In genomic region chr12:125797421-125798175, GRCh38 we compare ENCODE assay signal across 21 cellular contexts.
DNase-seq lines count a peak whose midpoint lies in the region; ATAC-seq, FAIRE-seq and TF ChIP-seq lines count a peak whose summit lies in the region.
"Had no signal": no experiment of that assay in that cellular context is flagged by ENCODE, and none has a peak within 500 bp of the region (broad histone marks: within the 10 kb centered on the region; RNA-seq: fewer than 3 reads in every experiment).

No MANE protein-coding gene starts in this region.

- FAIRE-seq in astrocyte (lab: Jason Lieb, UNC), result no peak

- peak overlapping the region; percentile 26 for H3K4me2 ChIP-seq in astrocyte (ENCODE audit: low read length)
- H3K4me2 ChIP-seq: GM23338 had no signal

- no peak overlapping the region for H3K27ac Mint-ChIP-seq in astrocyte (ENCODE audit: unreplicated experiment)
- H3K27ac Mint-ChIP-seq: CD14-positive monocyte, GM23338 had no signal

- H3K27ac ChIP-seq in astrocyte (ENCODE audit: low read depth, low read length), result peak overlapping the region; percentile 75

- H3K27me3 Mint-ChIP-seq in astrocyte (ENCODE audit: low read depth, unreplicated experiment), result no peaks in the 10 kb centered on the region
- H3K27me3 Mint-ChIP-seq: IgD-negative memory B cell had no signal

- peak overlapping the region; percentile 38 for H3K9ac ChIP-seq in astrocyte (ENCODE audit: low read length)

- no peaks in the 10 kb centered on the region for H3K36me3 ChIP-seq in astrocyte (ENCODE audit: insufficient read depth, low read length)

- H3K4me1 ChIP-seq in astrocyte (ENCODE audit: insufficient read depth, low read length), result peaks cover 19% of the 10 kb centered on the region

- H3K4me1 Mint-ChIP-seq in astrocyte (ENCODE audit: low read depth, unreplicated experiment), result no peaks in the 10 kb centered on the region
- H3K4me1 Mint-ChIP-seq: CD14-positive monocyte, GM23338 had no signal

- no peaks in the 10 kb centered on the region for H3K36me3 Mint-ChIP-seq in astrocyte (ENCODE audit: low read depth, unreplicated experiment)
- H3K36me3 Mint-ChIP-seq: CD14-positive monocyte, IgD-negative memory B cell had no signal

- TF ChIP-seq CTCF in astrocyte (IDR thresholded peaks at IDR 0.05; ENCODE audit: insufficient read depth, low read depth, low read length), result no peak

- no peaks in the 10 kb centered on the region for H3K27me3 ChIP-seq in astrocyte (ENCODE audit: insufficient read depth, low read length)

- H3K79me2 ChIP-seq in astrocyte (ENCODE audit: insufficient read depth, low read length), result no peaks in the 10 kb centered on the region

- H3K9me3 Mint-ChIP-seq in astrocyte (ENCODE audit: unreplicated experiment), result peaks cover 4% of the 10 kb centered on the region

- no peaks in the 10 kb centered on the region for H4K20me1 ChIP-seq in astrocyte (ENCODE audit: insufficient read depth, low read length)

- H3K4me3 Mint-ChIP-seq in astrocyte (ENCODE audit: unreplicated experiment), result no peak overlapping the region
- H3K4me3 Mint-ChIP-seq: CD14-positive monocyte, GM23338, IgD-negative memory B cell had no signal

- ATAC-seq in GM19035 (IDR thresholded peaks at IDR 0.05; ENCODE audit: unreplicated experiment) (no peak), HG03039 (IDR thresholded peaks at IDR 0.05; ENCODE audit: unreplicated experiment) (no peak)
- ATAC-seq: GM23338, HCT116, PC-3 had no signal

- H2AFZ ChIP-seq in astrocyte (ENCODE audit: low read depth, low read length), result peak overlapping the region; percentile 1
- H2AFZ ChIP-seq: GM23338 had no signal

- peak overlapping the region; percentile 3 for H3K4me3 ChIP-seq in astrocyte (ENCODE audit: insufficient read depth, low read depth, low read length)
- H3K4me3 ChIP-seq: GM23338 had no signal

- no peaks in the 10 kb centered on the region for H3K9me3 ChIP-seq in astrocyte (ENCODE audit: insufficient read depth, low read depth, low read length)

- DNase-seq in LHCN-M2 (ENCODE audit: low read depth) (peak; percentile 8), astrocyte (ENCODE audit: low read depth) (peak; percentile 90), fibroblast of peridontal ligament (ENCODE audit: extremely low read depth) (peak; percentile 68), non-pigmented ciliary epithelial cell (ENCODE audit: low read depth) (peak; percentile 79), OCI-M2 (lab: John Stamatoyannopoulos, UW; ENCODE audit: unreplicated experiment) (no peak), 8988T (no peak)
- DNase-seq: ACHN, AML-193, DMS153, NCI-H1048, NCI-H1436 treated with DMSO at 0.1 percent for 48 hours, NCI-H2029 treated with DMSO at 0.1 percent for 48 hours, NCI-H510A, NCI-H774, PC-3 had no signal

Comparison
In these comparisons a context has a peak if more than half of its experiments do, and no peak if none do; other contexts are left out.
1. DNase-seq: peak in LHCN-M2 (single experiment), astrocyte (single experiment), fibroblast of peridontal ligament (single experiment) and non-pigmented ciliary epithelial cell (single experiment); none in OCI-M2 (single experiment) and 8988T (single experiment).